ENCODE assay signal across 8 cellular contexts in genomic region chr7:98733036-98733435, GRCh38.
DNase-seq lines count a peak whose midpoint lies in the region; ATAC-seq and TF ChIP-seq lines count a peak whose summit lies in the region.

No MANE protein-coding gene starts in this region.

- no peaks in the 10 kb centered on the region for H3K36me3 ChIP-seq in heart right ventricle

- intact Hi-C loops in heart right ventricle (cut with DNase I) = no loop called here

- H3K4me3 ChIP-seq in fibroblast of the aortic adventitia (ENCODE audit: low read depth, low read length) (no peak overlapping the region), heart right ventricle (no peak overlapping the region)

- peaks cover 0 to 26% (median 4%) of the 10 kb centered on the region in 7 donors for H3K27me3 ChIP-seq in heart right ventricle

- 66 to 68% methylated on average over 2 of the region's 2 CpGs for WGBS in heart right ventricle, 2 donors

- H3K27ac ChIP-seq in VCaP (no peak overlapping the region), heart right ventricle (no peak overlapping the region)

- DNase-seq in activated T-cell treated with anti-CD3 and anti-CD28 coated beads for 24 hours (ENCODE audit: low read depth) (peak; percentile 18), activated T-cell treated with anti-CD3 and anti-CD28 coated beads for 4 hours (no peak), Kasumi-1 (lab: John Stamatoyannopoulos, UW) (peak; percentile 59 to 61), fibroblast of the aortic adventitia (ENCODE audit: low read depth) (peak; percentile 2), heart right ventricle (no peak)
- DNase-seq in stimulated activated CD8-positive, alpha-beta memory T cell treated with anti-CD3 and anti-CD28 coated beads, Interleukin-15, amount 100 ng/mL, for 48 hours (ENCODE audit: low read depth in 2 of 2) = peak; percentile 30 to 32

- TF ChIP-seq CTCF in VCaP (conservative IDR thresholded peaks at IDR 0.05) (peak; percentile 62), fibroblast of the aortic adventitia (IDR thresholded peaks at IDR 0.05; ENCODE audit: insufficient read depth, low read length) (peak; percentile 46), heart right ventricle (IDR thresholded peaks at IDR 0.05) (peak in 2 of 9 donors; percentile 15 to 52)

- H3K4me1 ChIP-seq in heart right ventricle = no peaks in the 10 kb centered on the region

- peaks cover 0 to 11% (median 0%) of the 10 kb centered on the region in 11 donors for H3K9me3 ChIP-seq in heart right ventricle

- ATAC-seq in GM18519 (IDR thresholded peaks at IDR 0.05; ENCODE audit: low FRiP score, unreplicated experiment) (no peak), heart right ventricle (no peak)

Comparison
In these comparisons a context has a peak if more than half of its experiments do, and no peak if none do; other contexts are left out.
1. DNase-seq: peak in activated T-cell treated with anti-CD3 and anti-CD28 coated beads for 24 hours (single experiment), Kasumi-1 (2 of 2), fibroblast of the aortic adventitia (single experiment) and stimulated activated CD8-positive, alpha-beta memory T cell treated with anti-CD3 and anti-CD28 coated beads, Interleukin-15, amount 100 ng/mL, for 48 hours (2 of 2); none in activated T-cell treated with anti-CD3 and anti-CD28 coated beads for 4 hours (single experiment) and heart right ventricle (0 of 2).